ENCODE assay signal across 1 cellular context in genomic region chr6:52598123-52598823, GRCh38.
TF ChIP-seq lines count a peak whose summit lies in the region.

No MANE protein-coding gene starts in this region.

TF ChIP-seq in HepG2, 621 proteins besides CTCF, POLR2A, EP300 and RAD21 (continued from another document and continues in another):
- TF ChIP-seq THAP9 (CRISPR knock-in tag; IDR thresholded peaks at IDR 0.05; ENCODE audit: borderline replicate concordance) (peak; percentile 62; the same call in 1 of the 2 replicates), KDM5A (IDR thresholded peaks at IDR 0.05; ENCODE audit: borderline replicate concordance, low read length) (peak; percentile 61; the same call in 1 of the 2 replicates), RCOR2 (CRISPR knock-in tag; IDR thresholded peaks at IDR 0.05) (peak; percentile 23; the same call in 1 of the 2 replicates), SMC3 (IDR thresholded peaks at IDR 0.05; ENCODE audit: low read length) (peak; percentile 99), ZNF562 (CRISPR knock-in tag; IDR thresholded peaks at IDR 0.05; ENCODE audit: borderline replicate concordance) (no peak), ZHX1 (CRISPR knock-in tag; IDR thresholded peaks at IDR 0.05; ENCODE audit: low read depth) (no peak), MZF1 (CRISPR knock-in tag; IDR thresholded peaks at IDR 0.05; ENCODE audit: borderline replicate concordance) (no peak), SOX13 (IDR thresholded peaks at IDR 0.05) (peak; percentile 69; the same call in 1 of the 2 replicates), SOX13 (CRISPR knock-in tag; conservative IDR thresholded peaks at IDR 0.05 in 1 of 2, IDR thresholded peaks at IDR 0.05 in 1 of 2) (peak in 1 of 2 experiments; percentile 70; a peak in 2 of 4 replicates), ZNF781 (CRISPR knock-in tag; IDR thresholded peaks at IDR 0.05; ENCODE audit: borderline replicate concordance, not compliant biosample characterization) (peak; percentile 46), ZNF362 (CRISPR knock-in tag; IDR thresholded peaks at IDR 0.05; ENCODE audit: borderline replicate concordance) (peak; percentile 35; the same call in 1 of the 2 replicates), PCBP2 (optimal IDR thresholded peaks at IDR 0.05; ENCODE audit: low read depth, low read length, poor library complexity, severe bottlenecking) (no peak), SNAI1 (CRISPR knock-in tag; IDR thresholded peaks at IDR 0.05; ENCODE audit: borderline replicate concordance) (peak; percentile 84), ZNF367 (CRISPR knock-in tag; IDR thresholded peaks at IDR 0.05; ENCODE audit: borderline replicate concordance) (peak; percentile 71; the same call in 1 of the 2 replicates), MTF1 (CRISPR knock-in tag; IDR thresholded peaks at IDR 0.05) (no peak), ZNF644 (CRISPR knock-in tag; IDR thresholded peaks at IDR 0.05; ENCODE audit: low read depth) (peak; percentile 83), PLRG1 (conservative IDR thresholded peaks at IDR 0.05) (no peak), TCF7 (IDR thresholded peaks at IDR 0.05; ENCODE audit: low read depth) (peak; percentile 75; the same call in 1 of the 2 replicates), DDIT3 (CRISPR knock-in tag; IDR thresholded peaks at IDR 0.05) (no peak), GTF3A (CRISPR knock-in tag; conservative IDR thresholded peaks at IDR 0.05) (peak; percentile 77; the same call in 1 of the 2 replicates), ZHX2 (IDR thresholded peaks at IDR 0.05; ENCODE audit: low read depth) (peak; percentile 54; the same call in 1 of the 2 replicates), ZHX2 (CRISPR knock-in tag; IDR thresholded peaks at IDR 0.05; ENCODE audit: borderline replicate concordance) (peak; percentile 77; the same call in 1 of the 2 replicates), USF2 (IDR thresholded peaks at IDR 0.05; ENCODE audit: low read depth, low read length) (no peak), USF2 (CRISPR knock-in tag; IDR thresholded peaks at IDR 0.05; ENCODE audit: borderline replicate concordance) (no peak), ZNF646 (CRISPR knock-in tag; IDR thresholded peaks at IDR 0.05) (no peak; the same call in 1 of the 2 replicates), E2F1 (CRISPR knock-in tag; IDR thresholded peaks at IDR 0.05) (no peak; the same call in 1 of the 2 replicates), NCOA1 (CRISPR knock-in tag; IDR thresholded peaks at IDR 0.05) (0 out of 2 replicates have a peak, but pooled peaks have one; percentile 80), THYN1 (CRISPR knock-in tag; IDR thresholded peaks at IDR 0.05; ENCODE audit: borderline replicate concordance, low read depth) (0 out of 2 replicates have a peak, but pooled peaks have one; percentile 21), HNRNPLL (IDR thresholded peaks at IDR 0.05; ENCODE audit: low read depth, low read length, poor library complexity, severe bottlenecking) (no peak), AGO1 (IDR thresholded peaks at IDR 0.05; ENCODE audit: low read depth, low read length, poor library complexity, severe bottlenecking) (no peak), ONECUT2 (CRISPR knock-in tag; IDR thresholded peaks at IDR 0.05) (peak; percentile 18), SIN3A (IDR thresholded peaks at IDR 0.05; ENCODE audit: borderline replicate concordance, low read depth, low read length) (peak; percentile 83; the same call in 1 of the 2 replicates)
